8 cellular contexts compared by ENCODE assay signal in the genomic region with DNA sequence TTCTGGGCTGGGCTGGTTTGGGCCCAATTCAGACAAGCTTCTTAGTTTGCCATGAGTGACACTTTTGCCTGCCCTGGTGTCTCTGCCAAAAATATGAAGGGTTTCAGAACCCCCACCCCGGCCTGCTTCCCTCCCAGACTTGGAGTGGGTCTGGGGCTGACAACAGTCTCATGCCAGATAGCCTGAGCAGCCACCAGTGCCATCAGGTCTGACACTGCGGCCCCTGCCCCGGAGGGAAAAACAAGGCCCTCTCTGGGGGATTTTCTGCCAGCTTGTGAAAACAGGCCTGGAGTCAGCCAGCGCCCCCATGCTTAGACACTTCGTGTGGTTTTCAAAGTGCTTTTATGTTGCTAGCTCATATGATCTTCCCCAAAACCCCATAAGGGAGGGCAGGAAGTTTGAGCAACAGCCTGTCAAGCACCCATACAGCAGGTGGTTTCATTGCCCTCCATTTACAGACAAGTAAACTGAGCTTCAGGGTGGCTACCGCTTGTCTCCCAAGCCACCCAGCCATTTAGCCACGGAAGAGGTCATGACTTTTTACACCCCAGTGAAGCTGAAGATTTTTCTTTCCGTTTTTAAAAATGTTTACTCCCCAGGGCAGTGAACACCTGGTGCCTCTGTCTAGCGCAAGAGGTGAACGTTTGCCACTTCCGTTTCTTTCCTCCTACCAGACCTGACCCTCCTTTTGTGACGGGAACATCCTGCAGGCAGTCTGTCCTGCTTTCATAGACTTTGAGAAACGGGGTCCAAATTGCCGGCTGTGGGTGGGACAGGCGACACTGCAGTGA.
DNase-seq lines count a peak whose midpoint lies in the region; ATAC-seq and TF ChIP-seq lines count a peak whose summit lies in the region.

No MANE protein-coding gene starts in this region.

- DNase-seq in NCI-H2107 (lab: John Stamatoyannopoulos, UW) = peak; percentile 54
- peak; percentile 62 for DNase-seq in activated CD8-positive, alpha-beta memory T cell treated with anti-CD3 and anti-CD28 coated beads, Interleukin-2, amount 50 U/mL, for 1 hour (ENCODE audit: extremely low read depth)
- DNase-seq in left lung = no peak
- no peak for DNase-seq in AG20443 (ENCODE audit: low spot score)
- no peak for DNase-seq in HEK293T (ENCODE audit: extremely low spot score)

- H3K27me3 ChIP-seq in left lung = no peaks in the 10 kb centered on the region
- H3K27me3 ChIP-seq in stomach smooth muscle (ENCODE audit: control insufficient read depth in 1 of 2, insufficient read depth in 2 of 2, low read length in 2 of 2) = no peaks in the 10 kb centered on the region

- H3K4me3 ChIP-seq in left lung (no peak overlapping the region), stomach smooth muscle (ENCODE audit: low read length in 2 of 2) (no peak overlapping the region)

- H3K9me3 ChIP-seq in left lung (no peaks in the 10 kb centered on the region), stomach smooth muscle (ENCODE audit: control insufficient read depth in 2 of 2, low read length in 2 of 2) (no peaks in the 10 kb centered on the region)

- POLR2A ChIA-PET in HEK293T (lab: Yijun Ruan, JAX) = interaction anchor here (1.0 kb wide), 1 partner anchor 10 kb away, joined by 3 read pairs; no protein-coding TSS in a partner anchor

- TF ChIP-seq CTCF in left lung (IDR thresholded peaks at IDR 0.05) = no peak

- intact Hi-C loops in left lung (cut with DNase I) = no loop called here

- H3K4me1 ChIP-seq in left lung (peaks cover 53 to 100% of the 10 kb centered on the region in 2 donors), stomach smooth muscle (ENCODE audit: control insufficient read depth, insufficient read depth, low read length) (peaks cover 76% of the 10 kb centered on the region)

- H3K36me3 ChIP-seq in left lung (no peaks in the 10 kb centered on the region), stomach smooth muscle (ENCODE audit: control insufficient read depth in 2 of 2, insufficient read depth in 2 of 2, low read length in 2 of 2) (no peaks in the 10 kb centered on the region)

- CTCF ChIA-PET in HEK293T (lab: Yijun Ruan, JAX) = interaction anchor here (0.7 to 1.2 kb wide), 3 partner anchors 10 to 1818 kb away, joined by 3 to 6 read pairs (median 3); no protein-coding TSS in a partner anchor

- peak; percentile 34 for ATAC-seq in GM18519 (IDR thresholded peaks at IDR 0.05; ENCODE audit: low FRiP score, unreplicated experiment)
- peak; percentile 48 for ATAC-seq in HG02642 (IDR thresholded peaks at IDR 0.05; ENCODE audit: poor library complexity, unreplicated experiment)
- peak; percentile 21 for ATAC-seq in left lung

- H3K9ac ChIP-seq in stomach smooth muscle (ENCODE audit: low read length in 2 of 2) = no peak overlapping the region

- H3K27ac ChIP-seq in left lung (peak overlapping the region; percentile 53 to 79), stomach smooth muscle (ENCODE audit: low read length) (peak overlapping the region; percentile 46)

TF ChIP-seq in HEK293T, 16 proteins besides CTCF, POLR2A, EP300 and RAD21:
- TF ChIP-seq HDGF (IDR thresholded peaks at IDR 0.05; ENCODE audit: borderline replicate concordance) = no peak
- no peak for TF ChIP-seq L3MBTL2 (conservative IDR thresholded peaks at IDR 0.05)
- TF ChIP-seq CTBP1 (IDR thresholded peaks at IDR 0.05; ENCODE audit: borderline replicate concordance) = no peak
- no peak for TF ChIP-seq ARNT (IDR thresholded peaks at IDR 0.05)

Comparison
In these comparisons a context has a peak if more than half of its experiments do, and no peak if none do; other contexts are left out.
1. DNase-seq: peak in NCI-H2107 (single experiment) and activated CD8-positive, alpha-beta memory T cell treated with anti-CD3 and anti-CD28 coated beads, Interleukin-2, amount 50 U/mL, for 1 hour (single experiment); none in left lung (0 of 2), AG20443 (single experiment) and HEK293T (single experiment).
2. Peak in every context shown above with its lines, with median percentiles within 50 percentile points of each other: ATAC-seq.